9 cellular contexts compared by ENCODE assay signal in genomic region chr15:74776851-74777768, GRCh38. TPM values are rescaled to one million over a fixed set of nuclear protein-coding genes. Genes with fewer than 3 reads are reported as not detected.
A peak's percentile ranks its signal among the peaks of the same experiment; 100 is the strongest.
DNase-seq lines count a peak whose midpoint lies in the region; ATAC-seq and TF ChIP-seq lines count a peak whose summit lies in the region.
"Had no signal": no experiment of that assay in that cellular context is flagged by ENCODE, and none has a peak within 500 bp of the region (broad histone marks: within the 10 kb centered on the region; RNA-seq: fewer than 3 reads in every experiment).

No MANE protein-coding gene starts in this region.

- peak overlapping the region; percentile 78 for H3K4me3 Mint-ChIP-seq in activated T-helper 2 cell treated with anti-CD3 and anti-CD28 coated beads, Interferon-gamma antibody, Interleukin-2, Interleukin-4, amounts not matched to agents 10 μg/mL and 5 μg/mL and 100 μg/mL, durations not matched to agents 14 hours and 24 hours and 36 hours (ENCODE audit: low read depth)

- TF ChIP-seq POLR2A in ovary (IDR thresholded peaks at IDR 0.05) = no peak

- no peaks in the 10 kb centered on the region for H3K36me3 ChIP-seq in BE2C
- no peaks in the 10 kb centered on the region for H3K36me3 ChIP-seq in ovary

- DNase-seq in BE2C (peak; percentile 42), NOMO-1 treated with dmso at 0.1 percent for 144 hours (lab: John Stamatoyannopoulos, UW; ENCODE audit: unreplicated experiment) (peak; percentile 88), left kidney (ENCODE audit: low read depth, low spot score) (peak; percentile 40), ovary (no peak), NCI-H1694 treated with DMSO at 0.1 percent for 48 hours (lab: John Stamatoyannopoulos, UW) (no peak)
- DNase-seq in activated T-helper 2 cell treated with anti-CD3 and anti-CD28 coated beads, Interferon-gamma antibody, Interleukin-2, Interleukin-4, amounts not matched to agents 10 μg/mL and 5 μg/mL and 100 μg/mL, durations not matched to agents 14 hours and 24 hours and 36 hours (ENCODE audit: low spot score) = peak; percentile 50

- H3K9me3 Mint-ChIP-seq in activated T-helper 2 cell treated with anti-CD3 and anti-CD28 coated beads, Interferon-gamma antibody, Interleukin-2, Interleukin-4, amounts not matched to agents 10 μg/mL and 5 μg/mL and 100 μg/mL, durations not matched to agents 14 hours and 24 hours and 36 hours = no peaks in the 10 kb centered on the region

- no peak overlapping the region for H3K27ac ChIP-seq in ovary

- H3K4me1 Mint-ChIP-seq in activated T-helper 2 cell treated with anti-CD3 and anti-CD28 coated beads, Interferon-gamma antibody, Interleukin-2, Interleukin-4, amounts not matched to agents 10 μg/mL and 5 μg/mL and 100 μg/mL, durations not matched to agents 14 hours and 24 hours and 36 hours (ENCODE audit: low read depth) = peaks cover 78% of the 10 kb centered on the region

- no peaks in the 10 kb centered on the region for H3K36me3 Mint-ChIP-seq in activated T-helper 2 cell treated with anti-CD3 and anti-CD28 coated beads, Interferon-gamma antibody, Interleukin-2, Interleukin-4, amounts not matched to agents 10 μg/mL and 5 μg/mL and 100 μg/mL, durations not matched to agents 14 hours and 24 hours and 36 hours (ENCODE audit: low read depth)

- ATAC-seq in GM19467 (IDR thresholded peaks at IDR 0.05; ENCODE audit: unreplicated experiment) (peak; percentile 33), GM18517 (IDR thresholded peaks at IDR 0.05; ENCODE audit: unreplicated experiment) (no peak)

- no peaks in the 10 kb centered on the region for H3K9me3 ChIP-seq in BE2C
- no peaks in the 10 kb centered on the region for H3K9me3 ChIP-seq in ovary

- H3K27me3 ChIP-seq in BE2C (no peaks in the 10 kb centered on the region), ovary (no peaks in the 10 kb centered on the region)

- intact Hi-C loops in activated T-helper 2 cell treated with anti-CD3 and anti-CD28 coated beads, Interferon-gamma antibody, Interleukin-2, Interleukin-4, amounts not matched to agents 10 μg/mL and 5 μg/mL and 100 μg/mL, durations not matched to agents 14 hours and 24 hours and 36 hours (cut with micrococcal nuclease) = no loop called here
- intact Hi-C loops in ovary (cut with DNase I) = loop anchor here in 2 of 4 donors (5.0 to 10.0 kb wide), 2 partner anchors 175 to 218 kb away; partner anchors contain the start of gene SCAMP5 (in 1 of the 2)

- H3K27ac Mint-ChIP-seq in activated T-helper 2 cell treated with anti-CD3 and anti-CD28 coated beads, Interferon-gamma antibody, Interleukin-2, Interleukin-4, amounts not matched to agents 10 μg/mL and 5 μg/mL and 100 μg/mL, durations not matched to agents 14 hours and 24 hours and 36 hours = peak overlapping the region; percentile 99

- H3K4me1 ChIP-seq in BE2C (peaks cover 18% of the 10 kb centered on the region), ovary (ENCODE audit: insufficient read depth) (peaks cover 3% of the 10 kb centered on the region)

- 50 to 55% (median 54%) methylated on average over 13 of the region's 13 CpGs for WGBS in ovary, 3 donors

- TF ChIP-seq EP300 in ovary (IDR thresholded peaks at IDR 0.05) = no peak

- H3K4me3 ChIP-seq in BE2C (ENCODE audit: low read depth, low read length) = no peak overlapping the region
- no peak overlapping the region for H3K4me3 ChIP-seq in ovary

- TF ChIP-seq CTCF in BE2C (IDR thresholded peaks at IDR 0.05; ENCODE audit: low read depth, low read length) (no peak), ovary (IDR thresholded peaks at IDR 0.05) (no peak)

- no peaks in the 10 kb centered on the region for H3K27me3 Mint-ChIP-seq in activated T-helper 2 cell treated with anti-CD3 and anti-CD28 coated beads, Interferon-gamma antibody, Interleukin-2, Interleukin-4, amounts not matched to agents 10 μg/mL and 5 μg/mL and 100 μg/mL, durations not matched to agents 14 hours and 24 hours and 36 hours (ENCODE audit: low read depth)

RNA-seq across cellular contexts. Expression of gene CSK, which starts 4.8 kb away (rescaled TPM):
- polyA plus RNA-seq in BE2C (2012; ENCODE audit: insufficient read depth, insufficient read length, low read depth) = 311 TPM
- total RNA-seq in activated T-helper 2 cell treated with anti-CD3 and anti-CD28 coated beads, Interferon-gamma antibody, Interleukin-2, Interleukin-4, amounts not matched to agents 10 μg/mL and 5 μg/mL and 100 μg/mL, durations not matched to agents 14 hours and 24 hours and 36 hours = 261 and 266 TPM in 2 replicates
- total RNA-seq in ovary = 10 to 100 TPM; 10.7 to 49.6 (median 42.1) TPM
- 10 to 100 TPM in 1 of 2 donors, 1 to 10 TPM in 1; 9.2 to 21.6 TPM for polyA plus RNA-seq in ovary

RNA-seq across cellular contexts. Expression of gene CYP1A2, which starts 28.5 kb away (rescaled TPM):
- polyA plus RNA-seq in BE2C (2012; ENCODE audit: insufficient read depth, insufficient read length, low read depth) = not detected
- not detected in 2 replicates for total RNA-seq in activated T-helper 2 cell treated with anti-CD3 and anti-CD28 coated beads, Interferon-gamma antibody, Interleukin-2, Interleukin-4, amounts not matched to agents 10 μg/mL and 5 μg/mL and 100 μg/mL, durations not matched to agents 14 hours and 24 hours and 36 hours
- under 1 TPM in 1 of 7 donors, not detected in 6; 0.23 TPM for total RNA-seq in ovary
- polyA plus RNA-seq in ovary = not detected
- total RNA-seq: Daoy had no signal

RNA-seq across cellular contexts. Expression of gene LMAN1L, which starts 35.5 kb away (rescaled TPM):
- 0.73 TPM for polyA plus RNA-seq in BE2C (2012; ENCODE audit: insufficient read depth, insufficient read length, low read depth)
- 0.32 TPM in 1 of 2 replicates, not detected in the other for total RNA-seq in activated T-helper 2 cell treated with anti-CD3 and anti-CD28 coated beads, Interferon-gamma antibody, Interleukin-2, Interleukin-4, amounts not matched to agents 10 μg/mL and 5 μg/mL and 100 μg/mL, durations not matched to agents 14 hours and 24 hours and 36 hours
- not detected for total RNA-seq in ovary
- not detected for polyA plus RNA-seq in ovary
- total RNA-seq: Daoy had no signal

RNA-seq across cellular contexts. Expression of gene CPLX3, which starts 49.3 kb away (rescaled TPM):
- not detected for polyA plus RNA-seq in BE2C (2012; ENCODE audit: insufficient read depth, insufficient read length, low read depth)
- total RNA-seq in activated T-helper 2 cell treated with anti-CD3 and anti-CD28 coated beads, Interferon-gamma antibody, Interleukin-2, Interleukin-4, amounts not matched to agents 10 μg/mL and 5 μg/mL and 100 μg/mL, durations not matched to agents 14 hours and 24 hours and 36 hours = 0.16 TPM in 1 of 2 replicates, not detected in the other
- not detected for total RNA-seq in ovary
- not detected for polyA plus RNA-seq in ovary
- total RNA-seq: Daoy had no signal

RNA-seq across cellular contexts. Expression of gene CYP1A1, which starts 51.8 kb away (rescaled TPM):
- 4.4 TPM for polyA plus RNA-seq in BE2C (2012; ENCODE audit: insufficient read depth, insufficient read length, low read depth)
- 0.37 and 0.48 TPM in 2 replicates for total RNA-seq in activated T-helper 2 cell treated with anti-CD3 and anti-CD28 coated beads, Interferon-gamma antibody, Interleukin-2, Interleukin-4, amounts not matched to agents 10 μg/mL and 5 μg/mL and 100 μg/mL, durations not matched to agents 14 hours and 24 hours and 36 hours
- total RNA-seq in ovary = 1 to 10 TPM in 1 of 7 donors, under 1 TPM in 1, not detected in 5; 0.10 to 1.6 TPM
- under 1 TPM in 1 of 2 donors, not detected in 1; 0.96 TPM for polyA plus RNA-seq in ovary

Comparison
In these comparisons a context has a peak if more than half of its experiments do, and no peak if none do; other contexts are left out.
1. DNase-seq: peak in BE2C (single experiment), NOMO-1 treated with dmso at 0.1 percent for 144 hours (single experiment), activated T-helper 2 cell treated with anti-CD3 and anti-CD28 coated beads, Interferon-gamma antibody, Interleukin-2, Interleukin-4, amounts not matched to agents 10 μg/mL and 5 μg/mL and 100 μg/mL, durations not matched to agents 14 hours and 24 hours and 36 hours (single experiment) and left kidney (single experiment); none in ovary (0 of 5) and NCI-H1694 treated with DMSO at 0.1 percent for 48 hours (single experiment).